Comparison of ENCODE assay signal across 1 cellular context in the genomic region with DNA sequence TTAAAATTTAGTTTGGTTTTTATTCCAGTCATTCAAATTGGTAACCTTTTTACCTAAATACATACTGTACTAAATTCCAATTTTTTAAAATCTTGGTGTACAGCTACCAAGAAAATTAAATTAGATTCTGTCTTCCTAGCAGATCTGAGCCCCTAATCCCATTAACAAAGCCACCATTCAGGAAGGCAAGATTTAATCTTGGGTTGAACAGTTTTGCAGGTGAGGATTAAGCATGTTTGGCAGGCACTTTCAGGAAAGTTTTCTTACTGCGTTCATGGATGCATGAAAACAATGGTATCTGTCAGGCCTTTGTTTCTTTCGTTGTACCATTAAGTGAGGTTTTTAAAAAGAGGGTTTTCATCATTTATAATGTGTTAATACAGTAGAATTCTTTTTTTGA.
TF ChIP-seq lines count a peak whose summit lies in the region.

No MANE protein-coding gene starts in this region.

TF ChIP-seq in HCT116, 20 proteins besides CTCF, POLR2A, EP300 and RAD21 (continued from another document):
- TF ChIP-seq, protein P1, sequence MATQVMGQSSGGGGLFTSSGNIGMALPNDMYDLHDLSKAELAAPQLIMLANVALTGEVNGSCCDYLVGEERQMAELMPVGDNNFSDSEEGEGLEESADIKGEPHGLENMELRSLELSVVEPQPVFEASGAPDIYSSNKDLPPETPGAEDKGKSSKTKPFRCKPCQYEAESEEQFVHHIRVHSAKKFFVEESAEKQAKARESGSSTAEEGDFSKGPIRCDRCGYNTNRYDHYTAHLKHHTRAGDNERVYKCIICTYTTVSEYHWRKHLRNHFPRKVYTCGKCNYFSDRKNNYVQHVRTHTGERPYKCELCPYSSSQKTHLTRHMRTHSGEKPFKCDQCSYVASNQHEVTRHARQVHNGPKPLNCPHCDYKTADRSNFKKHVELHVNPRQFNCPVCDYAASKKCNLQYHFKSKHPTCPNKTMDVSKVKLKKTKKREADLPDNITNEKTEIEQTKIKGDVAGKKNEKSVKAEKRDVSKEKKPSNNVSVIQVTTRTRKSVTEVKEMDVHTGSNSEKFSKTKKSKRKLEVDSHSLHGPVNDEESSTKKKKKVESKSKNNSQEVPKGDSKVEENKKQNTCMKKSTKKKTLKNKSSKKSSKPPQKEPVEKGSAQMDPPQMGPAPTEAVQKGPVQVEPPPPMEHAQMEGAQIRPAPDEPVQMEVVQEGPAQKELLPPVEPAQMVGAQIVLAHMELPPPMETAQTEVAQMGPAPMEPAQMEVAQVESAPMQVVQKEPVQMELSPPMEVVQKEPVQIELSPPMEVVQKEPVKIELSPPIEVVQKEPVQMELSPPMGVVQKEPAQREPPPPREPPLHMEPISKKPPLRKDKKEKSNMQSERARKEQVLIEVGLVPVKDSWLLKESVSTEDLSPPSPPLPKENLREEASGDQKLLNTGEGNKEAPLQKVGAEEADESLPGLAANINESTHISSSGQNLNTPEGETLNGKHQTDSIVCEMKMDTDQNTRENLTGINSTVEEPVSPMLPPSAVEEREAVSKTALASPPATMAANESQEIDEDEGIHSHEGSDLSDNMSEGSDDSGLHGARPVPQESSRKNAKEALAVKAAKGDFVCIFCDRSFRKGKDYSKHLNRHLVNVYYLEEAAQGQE (IDR thresholded peaks at IDR 0.05; ENCODE audit: low read depth) = no peak
- TF ChIP-seq FOSL1 (IDR thresholded peaks at IDR 0.05; ENCODE audit: low read depth) = no peak
- TF ChIP-seq ATF3 (IDR thresholded peaks at IDR 0.05) = no peak
- 0 out of 2 replicates have a peak, but pooled peaks have one; percentile 37 for TF ChIP-seq SIN3A (IDR thresholded peaks at IDR 0.05; ENCODE audit: low read depth)
- TF ChIP-seq EZH2 (IDR thresholded peaks at IDR 0.05) = no peak
- TF ChIP-seq, protein P2, sequence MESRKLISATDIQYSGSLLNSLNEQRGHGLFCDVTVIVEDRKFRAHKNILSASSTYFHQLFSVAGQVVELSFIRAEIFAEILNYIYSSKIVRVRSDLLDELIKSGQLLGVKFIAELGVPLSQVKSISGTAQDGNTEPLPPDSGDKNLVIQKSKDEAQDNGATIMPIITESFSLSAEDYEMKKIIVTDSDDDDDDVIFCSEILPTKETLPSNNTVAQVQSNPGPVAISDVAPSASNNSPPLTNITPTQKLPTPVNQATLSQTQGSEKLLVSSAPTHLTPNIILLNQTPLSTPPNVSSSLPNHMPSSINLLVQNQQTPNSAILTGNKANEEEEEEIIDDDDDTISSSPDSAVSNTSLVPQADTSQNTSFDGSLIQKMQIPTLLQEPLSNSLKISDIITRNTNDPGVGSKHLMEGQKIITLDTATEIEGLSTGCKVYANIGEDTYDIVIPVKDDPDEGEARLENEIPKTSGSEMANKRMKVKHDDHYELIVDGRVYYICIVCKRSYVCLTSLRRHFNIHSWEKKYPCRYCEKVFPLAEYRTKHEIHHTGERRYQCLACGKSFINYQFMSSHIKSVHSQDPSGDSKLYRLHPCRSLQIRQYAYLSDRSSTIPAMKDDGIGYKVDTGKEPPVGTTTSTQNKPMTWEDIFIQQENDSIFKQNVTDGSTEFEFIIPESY (IDR thresholded peaks at IDR 0.05; ENCODE audit: extremely low read depth, insufficient replicate concordance, low read length) = no peak
- 0 out of 2 replicates have a peak, but pooled peaks have one; percentile 1 for TF ChIP-seq CEBPB (IDR thresholded peaks at IDR 0.05; ENCODE audit: low read depth)
- no peak for TF ChIP-seq EGR1 (IDR thresholded peaks at IDR 0.05; ENCODE audit: low read depth)
- TF ChIP-seq YY1 (IDR thresholded peaks at IDR 0.05; ENCODE audit: extremely low read depth, insufficient replicate concordance, low read depth, low read length) = no peak
- TF ChIP-seq POLR2AphosphoS5 (IDR thresholded peaks at IDR 0.05; ENCODE audit: low read depth, low read length) = 0 out of 2 replicates have a peak, but pooled peaks have one; percentile 4
- TF ChIP-seq JUND (IDR thresholded peaks at IDR 0.05) = no peak
- no peak for TF ChIP-seq SP1 (IDR thresholded peaks at IDR 0.05; ENCODE audit: low read depth)
TF ChIP-seq in HCT116: peak in this region for 3.
